12 cellular contexts compared by ENCODE assay signal in genomic region chrX:39324233-39324632, GRCh38.
DNase-seq lines count a peak whose midpoint lies in the region; ATAC-seq lines count a peak whose summit lies in the region.
"Had no signal": no experiment of that assay in that cellular context is flagged by ENCODE, and none has a peak within 500 bp of the region (broad histone marks: within the 10 kb centered on the region; RNA-seq: fewer than 3 reads in every experiment).

No MANE protein-coding gene starts in this region.

- peak overlapping the region; percentile 78 for H3K4me3 Mint-ChIP-seq in activated CD4-positive, alpha-beta memory T cell treated with anti-CD3 and anti-CD28 coated beads for 36 hours
- H3K4me3 Mint-ChIP-seq in activated CD4-positive, alpha-beta memory T cell treated with anti-CD3 and anti-CD28 coated beads, Interleukin-2, amount 10 ng/mL, durations not matched to agents 7 days and 5 days: no peak overlapping the region
- peak overlapping the region; percentile 80 for H3K4me3 Mint-ChIP-seq in stimulated activated naive CD8-positive, alpha-beta T cell treated with anti-CD3 and anti-CD28 coated beads, Interleukin-15, Interleukin-2, amounts not matched to agents 100 ng/mL and 50 ng/mL, for 24 hours

- no peaks in the 10 kb centered on the region for H3K27me3 Mint-ChIP-seq in activated CD4-positive, alpha-beta memory T cell treated with anti-CD3 and anti-CD28 coated beads for 36 hours
- no peaks in the 10 kb centered on the region for H3K27me3 Mint-ChIP-seq in activated CD4-positive, alpha-beta memory T cell treated with anti-CD3 and anti-CD28 coated beads, Interleukin-2, amount 10 ng/mL, durations not matched to agents 7 days and 5 days
- no peaks in the 10 kb centered on the region for H3K27me3 Mint-ChIP-seq in stimulated activated naive CD8-positive, alpha-beta T cell treated with anti-CD3 and anti-CD28 coated beads, Interleukin-15, Interleukin-2, amounts not matched to agents 100 ng/mL and 50 ng/mL, for 24 hours

- intact Hi-C loops in activated CD4-positive, alpha-beta memory T cell treated with anti-CD3 and anti-CD28 coated beads for 36 hours (cut with micrococcal nuclease): loop anchor here (10.0 kb wide), 1 partner anchor 119 kb away; no protein-coding TSS in a partner anchor

- peaks cover 66% of the 10 kb centered on the region for H3K4me1 Mint-ChIP-seq in activated CD4-positive, alpha-beta memory T cell treated with anti-CD3 and anti-CD28 coated beads for 36 hours (ENCODE audit: low read depth)
- peaks cover 35% of the 10 kb centered on the region for H3K4me1 Mint-ChIP-seq in activated CD4-positive, alpha-beta memory T cell treated with anti-CD3 and anti-CD28 coated beads, Interleukin-2, amount 10 ng/mL, durations not matched to agents 7 days and 5 days
- H3K4me1 Mint-ChIP-seq in stimulated activated naive CD8-positive, alpha-beta T cell treated with anti-CD3 and anti-CD28 coated beads, Interleukin-15, Interleukin-2, amounts not matched to agents 100 ng/mL and 50 ng/mL, for 24 hours (ENCODE audit: low read depth): peaks cover 71% of the 10 kb centered on the region

- H3K36me3 Mint-ChIP-seq in activated CD4-positive, alpha-beta memory T cell treated with anti-CD3 and anti-CD28 coated beads for 36 hours: peaks cover 51% of the 10 kb centered on the region
- H3K36me3 Mint-ChIP-seq in activated CD4-positive, alpha-beta memory T cell treated with anti-CD3 and anti-CD28 coated beads, Interleukin-2, amount 10 ng/mL, durations not matched to agents 7 days and 5 days (ENCODE audit: low read depth): no peaks in the 10 kb centered on the region
- peaks cover 61% of the 10 kb centered on the region for H3K36me3 Mint-ChIP-seq in stimulated activated naive CD8-positive, alpha-beta T cell treated with anti-CD3 and anti-CD28 coated beads, Interleukin-15, Interleukin-2, amounts not matched to agents 100 ng/mL and 50 ng/mL, for 24 hours (ENCODE audit: low read depth)

- ATAC-seq in stimulated activated naive CD8-positive, alpha-beta T cell treated with anti-CD3 and anti-CD28 coated beads, Interleukin-15, Interleukin-2, amounts not matched to agents 100 U/mL and 50 U/mL, for 24 hours: no peak
- no peak for ATAC-seq in HG03097 (IDR thresholded peaks at IDR 0.05; ENCODE audit: low FRiP score, unreplicated experiment)

- peak overlapping the region; percentile 88 for H3K27ac Mint-ChIP-seq in activated CD4-positive, alpha-beta memory T cell treated with anti-CD3 and anti-CD28 coated beads for 36 hours
- no peak overlapping the region for H3K27ac Mint-ChIP-seq in activated CD4-positive, alpha-beta memory T cell treated with anti-CD3 and anti-CD28 coated beads, Interleukin-2, amount 10 ng/mL, durations not matched to agents 7 days and 5 days
- peak overlapping the region; percentile 87 for H3K27ac Mint-ChIP-seq in stimulated activated naive CD8-positive, alpha-beta T cell treated with anti-CD3 and anti-CD28 coated beads, Interleukin-15, Interleukin-2, amounts not matched to agents 100 ng/mL and 50 ng/mL, for 24 hours

- H3K9me3 Mint-ChIP-seq in activated CD4-positive, alpha-beta memory T cell treated with anti-CD3 and anti-CD28 coated beads for 36 hours: no peaks in the 10 kb centered on the region
- no peaks in the 10 kb centered on the region for H3K9me3 Mint-ChIP-seq in activated CD4-positive, alpha-beta memory T cell treated with anti-CD3 and anti-CD28 coated beads, Interleukin-2, amount 10 ng/mL, durations not matched to agents 7 days and 5 days
- H3K9me3 Mint-ChIP-seq in stimulated activated naive CD8-positive, alpha-beta T cell treated with anti-CD3 and anti-CD28 coated beads, Interleukin-15, Interleukin-2, amounts not matched to agents 100 ng/mL and 50 ng/mL, for 24 hours: no peaks in the 10 kb centered on the region

- DNase-seq in activated CD4-positive, alpha-beta memory T cell treated with anti-CD3 and anti-CD28 coated beads for 36 hours: no peak
- no peak for DNase-seq in activated CD4-positive, alpha-beta memory T cell treated with anti-CD3 and anti-CD28 coated beads, Interleukin-2, amount 10 ng/mL, durations not matched to agents 7 days and 5 days
- DNase-seq in stimulated activated naive CD8-positive, alpha-beta T cell treated with anti-CD3 and anti-CD28 coated beads, Interleukin-15, Interleukin-2, amounts not matched to agents 100 U/mL and 50 U/mL, for 24 hours: no peak
- DNase-seq in dermis blood vessel endothelial cell (peak; percentile 12), RPMI8226 (no peak)
- DNase-seq: C1 segment of cervical spinal cord, COR-L47, GF-D8, NCI-H187, PC-9 had no signal

- POLR2A ChIA-PET in activated CD4-positive, alpha-beta memory T cell treated with anti-CD3 and anti-CD28 coated beads for 36 hours (lab: Charles Lee): no interaction called here
- POLR2A ChIA-PET in activated CD4-positive, alpha-beta memory T cell treated with anti-CD3 and anti-CD28 coated beads, Interleukin-2, amount 10 ng/mL, durations not matched to agents 7 days and 5 days (lab: Charles Lee): no interaction called here

- CTCF ChIA-PET in activated CD4-positive, alpha-beta memory T cell treated with anti-CD3 and anti-CD28 coated beads for 36 hours (lab: Charles Lee): no interaction called here
- CTCF ChIA-PET in activated CD4-positive, alpha-beta memory T cell treated with anti-CD3 and anti-CD28 coated beads, Interleukin-2, amount 10 ng/mL, durations not matched to agents 7 days and 5 days (lab: Charles Lee): no interaction called here
